Comparison of ENCODE assay signal across 6 cellular contexts in genomic region chr17:6314311-6314710, GRCh38.
"Had no signal": no experiment of that assay in that cellular context is flagged by ENCODE, and none has a peak within 500 bp of the region (broad histone marks: within the 10 kb centered on the region; RNA-seq: fewer than 3 reads in every experiment).

No MANE protein-coding gene starts in this region.

- H3K4me3 ChIP-seq: GM23338 had no signal

- H3K27ac ChIP-seq: HL-60 had no signal

- DNase-seq: H9, HCEC 1CT, KBM-7 had no signal

- ATAC-seq: GM23338, HepG2 had no signal
